ENCODE assay signal across 13 cellular contexts in the genomic region with DNA sequence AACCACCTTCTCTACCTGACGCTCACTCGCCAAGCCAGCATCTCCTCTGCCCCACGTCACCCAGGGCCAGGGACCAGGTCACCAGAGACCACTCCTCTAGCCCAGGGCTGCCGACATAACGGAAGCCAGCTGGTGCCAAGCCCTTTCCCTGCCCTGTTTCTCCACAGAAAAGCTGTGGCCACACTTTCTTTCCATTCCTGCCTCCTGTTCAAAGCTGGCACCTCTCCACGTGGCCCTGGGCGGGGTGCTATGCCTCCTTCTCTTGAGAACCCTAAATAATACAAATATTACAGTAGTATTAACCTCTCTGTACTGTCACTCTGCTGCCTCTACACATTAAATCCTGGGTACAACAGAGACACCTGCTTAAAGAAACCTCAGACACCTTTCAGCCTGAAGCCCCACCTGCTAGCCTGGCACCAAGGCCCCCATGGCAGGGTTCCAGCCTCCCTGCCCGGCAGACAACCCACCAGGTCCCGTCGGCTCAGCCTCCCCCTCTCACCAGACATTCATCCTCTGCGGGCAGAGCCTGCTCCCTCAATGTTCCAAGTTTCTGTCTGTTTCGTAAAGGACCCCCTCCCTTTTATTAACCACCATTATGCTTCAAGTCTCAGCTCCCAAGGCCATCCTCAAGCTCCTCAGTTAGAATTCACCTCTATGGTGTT.
A peak's percentile ranks its signal among the peaks of the same experiment; 100 is the strongest.
DNase-seq lines count a peak whose midpoint lies in the region; ATAC-seq and TF ChIP-seq lines count a peak whose summit lies in the region.
"Had no signal": no experiment of that assay in that cellular context is flagged by ENCODE, and none has a peak within 500 bp of the region (broad histone marks: within the 10 kb centered on the region; RNA-seq: fewer than 3 reads in every experiment).

No MANE protein-coding gene starts in this region.

- 84 to 91% methylated on average over 12 of the region's 12 CpGs for WGBS in heart right ventricle, 2 donors

- H3K27ac ChIP-seq in heart right ventricle = no peak overlapping the region
- H3K27ac ChIP-seq: HL-60, SJCRH30 had no signal

- H3K27me3 ChIP-seq in heart right ventricle = no peaks in the 10 kb centered on the region
- H3K27me3 ChIP-seq: BE2C, SJCRH30 had no signal

- no peaks in the 10 kb centered on the region for H3K9me3 Mint-ChIP-seq in dendritic cell treated with granulocyte-macrophage colony-stimulating factor and Interleukin-4, amounts not matched to agents 40 ng/mL and 50 ng/mL, for 4 days
- no peaks in the 10 kb centered on the region for H3K9me3 Mint-ChIP-seq in neural crest cell
- H3K9me3 Mint-ChIP-seq: CD8-positive, alpha-beta memory T cell had no signal

- H3K27ac Mint-ChIP-seq in dendritic cell treated with granulocyte-macrophage colony-stimulating factor and Interleukin-4, amounts not matched to agents 40 ng/mL and 50 ng/mL, for 4 days = peak overlapping the region; percentile 65
- H3K27ac Mint-ChIP-seq in neural crest cell (ENCODE audit: unreplicated experiment) = peak overlapping the region; percentile 27

- peaks cover 33% of the 10 kb centered on the region for H3K4me1 Mint-ChIP-seq in dendritic cell treated with granulocyte-macrophage colony-stimulating factor and Interleukin-4, amounts not matched to agents 40 ng/mL and 50 ng/mL, for 4 days (ENCODE audit: low read depth)
- no peaks in the 10 kb centered on the region for H3K4me1 Mint-ChIP-seq in neural crest cell
- H3K4me1 Mint-ChIP-seq: CD8-positive, alpha-beta memory T cell had no signal

- H3K4me3 ChIP-seq in heart right ventricle = no peak overlapping the region
- H3K4me3 ChIP-seq: SJCRH30 had no signal

- intact Hi-C loops in Right ventricle myocardium superior (cut with DNase I) = loop anchor here (10.0 kb wide), 1 partner anchor 264 kb away; no protein-coding TSS in a partner anchor
- intact Hi-C loops in heart right ventricle (cut with DNase I) = loop anchor here in 9 of 10 donors (5.0 to 10.0 kb wide), 7 partner anchors 48 to 267 kb away; no protein-coding TSS in a partner anchor
- intact Hi-C loops in dendritic cell treated with granulocyte-macrophage colony-stimulating factor and Interleukin-4, amounts not matched to agents 40 ng/mL and 50 ng/mL, for 4 days (cut with micrococcal nuclease) = loop anchor here (5.0 kb wide), 1 partner anchor 128 kb away; no protein-coding TSS in a partner anchor

- peak; percentile 39 for DNase-seq in Right ventricle myocardium superior
- no peak for DNase-seq in heart right ventricle
- peak; percentile 47 for DNase-seq in NCI-H1105 treated with DMSO at 0.1 percent for 48 hours (lab: John Stamatoyannopoulos, UW)
- DNase-seq in neural crest cell (ENCODE audit: low read depth, low spot score) = no peak
- no peak for DNase-seq in RPMI8226
- DNase-seq in NCI-H1930 (lab: John Stamatoyannopoulos, UW) = no peak
- DNase-seq: CD8-positive, alpha-beta memory T cell; NCI-H510A had no signal

- peaks cover 0 to 83% (median 38%) of the 10 kb centered on the region in 9 donors for H3K36me3 ChIP-seq in heart right ventricle
- H3K36me3 ChIP-seq: BE2C, SJCRH30 had no signal

- H3K4me3 Mint-ChIP-seq in dendritic cell treated with granulocyte-macrophage colony-stimulating factor and Interleukin-4, amounts not matched to agents 40 ng/mL and 50 ng/mL, for 4 days = no peak overlapping the region
- no peak overlapping the region for H3K4me3 Mint-ChIP-seq in neural crest cell
- H3K4me3 Mint-ChIP-seq: CD8-positive, alpha-beta memory T cell had no signal

- H3K27me3 Mint-ChIP-seq in dendritic cell treated with granulocyte-macrophage colony-stimulating factor and Interleukin-4, amounts not matched to agents 40 ng/mL and 50 ng/mL, for 4 days = no peaks in the 10 kb centered on the region
- no peaks in the 10 kb centered on the region for H3K27me3 Mint-ChIP-seq in neural crest cell (ENCODE audit: low read depth)
- H3K27me3 Mint-ChIP-seq: CD8-positive, alpha-beta memory T cell had no signal

- peaks cover 78% of the 10 kb centered on the region for H3K36me3 Mint-ChIP-seq in dendritic cell treated with granulocyte-macrophage colony-stimulating factor and Interleukin-4, amounts not matched to agents 40 ng/mL and 50 ng/mL, for 4 days (ENCODE audit: low read depth)
- H3K36me3 Mint-ChIP-seq in neural crest cell (ENCODE audit: low read depth) = peaks cover 20% of the 10 kb centered on the region

- no peaks in the 10 kb centered on the region for H3K9me3 ChIP-seq in heart right ventricle
- H3K9me3 ChIP-seq: BE2C, SJCRH30 had no signal

- ATAC-seq in Right ventricle myocardium superior (ENCODE audit: poor library complexity) (no peak), heart right ventricle (no peak), HG02798 (IDR thresholded peaks at IDR 0.05; ENCODE audit: poor library complexity, unreplicated experiment) (no peak)

- H3K4me1 ChIP-seq in heart right ventricle = peaks cover 0 to 18% (median 9%) of the 10 kb centered on the region in 9 donors
- H3K4me1 ChIP-seq: BE2C had no signal

- no peak for TF ChIP-seq CTCF in heart right ventricle (IDR thresholded peaks at IDR 0.05)
- TF ChIP-seq CTCF in neural crest cell (conservative IDR thresholded peaks at IDR 0.05) = no peak

Comparison
In these comparisons a context has a peak if more than half of its experiments do, and no peak if none do; other contexts are left out.
1. DNase-seq: peak in Right ventricle myocardium superior (single experiment) and NCI-H1105 treated with DMSO at 0.1 percent for 48 hours (single experiment); none in heart right ventricle (0 of 2), neural crest cell (single experiment), RPMI8226 (single experiment) and NCI-H1930 (0 of 2).